17 cellular contexts compared by ENCODE assay signal in genomic region chr2:134052173-134052572, GRCh38.
"Had no signal": no experiment of that assay in that cellular context is flagged by ENCODE, and none has a peak within 500 bp of the region (broad histone marks: within the 10 kb centered on the region; RNA-seq: fewer than 3 reads in every experiment).

No MANE protein-coding gene starts in this region.

- DNase-seq: cortex of kidney; dorsolateral prefrontal cortex; effector CD8-positive, alpha-beta T cell; heart left ventricle; hippocampal formation; left colon; mucosa of descending colon; natural killer cell; nucleus accumbens; ovary; sigmoid colon; stimulated activated naive CD4-positive, alpha-beta T cell treated with Interleukin-2 at 50 U/mL for 16 hours; trophoblast cell had no signal

- H3K27ac ChIP-seq: dorsolateral prefrontal cortex, heart left ventricle, neural progenitor cell, ovary, right atrium auricular region, sigmoid colon, skin epidermis had no signal

- H3K9ac ChIP-seq: neural progenitor cell had no signal

- H3K4me2 ChIP-seq: neural progenitor cell had no signal

- H3K36me3 Mint-ChIP-seq: natural killer cell, neural progenitor cell had no signal

- H2AFZ ChIP-seq: neural progenitor cell had no signal

- H3K9me3 ChIP-seq: mucosa of descending colon, ovary had no signal

- H3K4me3 ChIP-seq: dorsolateral prefrontal cortex, heart left ventricle, mucosa of descending colon, neural progenitor cell, ovary, right atrium auricular region, sigmoid colon, skin epidermis had no signal

- H3K27ac Mint-ChIP-seq: natural killer cell, neural progenitor cell had no signal

- H3K4me3 Mint-ChIP-seq: natural killer cell, neural progenitor cell had no signal

- H3K4me1 Mint-ChIP-seq: natural killer cell, neural progenitor cell had no signal

- FAIRE-seq: frontal cortex had no signal

- H3K36me3 ChIP-seq: heart left ventricle, neural progenitor cell, ovary, right atrium auricular region, sigmoid colon had no signal

- H3K27me3 ChIP-seq: dorsolateral prefrontal cortex, heart left ventricle, neural progenitor cell, ovary, right atrium auricular region, sigmoid colon had no signal

- ATAC-seq: heart left ventricle, left colon, mucosa of descending colon, natural killer cell had no signal

- H3K4me1 ChIP-seq: heart left ventricle, neural progenitor cell, sigmoid colon had no signal
